8 cellular contexts compared by ENCODE assay signal in genomic region chr9:119556129-119556875, GRCh38.
DNase-seq lines count a peak whose midpoint lies in the region; ATAC-seq and TF ChIP-seq lines count a peak whose summit lies in the region.

No MANE protein-coding gene starts in this region.

- peaks cover 9% of the 10 kb centered on the region for H3K27me3 Mint-ChIP-seq in activated T-helper 2 cell treated with anti-CD3 and anti-CD28 coated beads, Interferon-gamma antibody, Interleukin-2, Interleukin-4, amounts not matched to agents 10 μg/mL and 5 μg/mL and 100 μg/mL, durations not matched to agents 14 hours and 24 hours and 36 hours (ENCODE audit: low read depth)
- peaks cover 22% of the 10 kb centered on the region for H3K27me3 Mint-ChIP-seq in type B pancreatic cell

- H3K27ac Mint-ChIP-seq in activated T-helper 2 cell treated with anti-CD3 and anti-CD28 coated beads, Interferon-gamma antibody, Interleukin-2, Interleukin-4, amounts not matched to agents 10 μg/mL and 5 μg/mL and 100 μg/mL, durations not matched to agents 14 hours and 24 hours and 36 hours: no peak overlapping the region
- H3K27ac Mint-ChIP-seq in type B pancreatic cell: no peak overlapping the region

- intact Hi-C loops in activated T-helper 2 cell treated with anti-CD3 and anti-CD28 coated beads, Interferon-gamma antibody, Interleukin-2, Interleukin-4, amounts not matched to agents 10 μg/mL and 5 μg/mL and 100 μg/mL, durations not matched to agents 14 hours and 24 hours and 36 hours (cut with micrococcal nuclease): loop anchor here (2.0 to 5.0 kb wide), 2 partner anchors 412 to 791 kb away; no protein-coding TSS in a partner anchor

- no peak overlapping the region for H3K4me3 Mint-ChIP-seq in activated T-helper 2 cell treated with anti-CD3 and anti-CD28 coated beads, Interferon-gamma antibody, Interleukin-2, Interleukin-4, amounts not matched to agents 10 μg/mL and 5 μg/mL and 100 μg/mL, durations not matched to agents 14 hours and 24 hours and 36 hours (ENCODE audit: low read depth)
- H3K4me3 Mint-ChIP-seq in type B pancreatic cell: peak overlapping the region; percentile 83

- H3K4me1 Mint-ChIP-seq in activated T-helper 2 cell treated with anti-CD3 and anti-CD28 coated beads, Interferon-gamma antibody, Interleukin-2, Interleukin-4, amounts not matched to agents 10 μg/mL and 5 μg/mL and 100 μg/mL, durations not matched to agents 14 hours and 24 hours and 36 hours (ENCODE audit: low read depth): peaks cover 6% of the 10 kb centered on the region
- H3K4me1 Mint-ChIP-seq in type B pancreatic cell (ENCODE audit: unreplicated experiment): peaks cover 7% of the 10 kb centered on the region

- ATAC-seq in GM21423 (IDR thresholded peaks at IDR 0.05; ENCODE audit: unreplicated experiment): peak; percentile 99

- TF ChIP-seq CTCF in type B pancreatic cell (conservative IDR thresholded peaks at IDR 0.05): peak; percentile 99

- H3K36me3 Mint-ChIP-seq in activated T-helper 2 cell treated with anti-CD3 and anti-CD28 coated beads, Interferon-gamma antibody, Interleukin-2, Interleukin-4, amounts not matched to agents 10 μg/mL and 5 μg/mL and 100 μg/mL, durations not matched to agents 14 hours and 24 hours and 36 hours (ENCODE audit: low read depth): no peaks in the 10 kb centered on the region
- H3K36me3 Mint-ChIP-seq in type B pancreatic cell: no peaks in the 10 kb centered on the region

- DNase-seq in DMS79 (lab: John Stamatoyannopoulos, UW): peak; percentile 8
- DNase-seq in HT-29 (ENCODE audit: low spot score): peak; percentile 68
- DNase-seq in NOMO-1 (lab: John Stamatoyannopoulos, UW; ENCODE audit: unreplicated experiment in 2 of 2): peak; percentile 28 to 65
- DNase-seq in activated T-helper 2 cell treated with anti-CD3 and anti-CD28 coated beads, Interferon-gamma antibody, Interleukin-2, Interleukin-4, amounts not matched to agents 10 μg/mL and 5 μg/mL and 100 μg/mL, durations not matched to agents 14 hours and 24 hours and 36 hours (ENCODE audit: low spot score): peak; percentile 43
- DNase-seq in glomerular endothelial cell (ENCODE audit: extremely low read depth, low read depth, low spot score): peak; percentile 10
- DNase-seq in nucleus accumbens (lab: John Stamatoyannopoulos, UW): peak in 52 of 56 donors; percentile 7 to 79 (median 48)
- peak; percentile 84 for DNase-seq in type B pancreatic cell (ENCODE audit: extremely low spot score, unreplicated experiment)

- no peaks in the 10 kb centered on the region for H3K9me3 Mint-ChIP-seq in activated T-helper 2 cell treated with anti-CD3 and anti-CD28 coated beads, Interferon-gamma antibody, Interleukin-2, Interleukin-4, amounts not matched to agents 10 μg/mL and 5 μg/mL and 100 μg/mL, durations not matched to agents 14 hours and 24 hours and 36 hours
- H3K9me3 Mint-ChIP-seq in type B pancreatic cell: no peaks in the 10 kb centered on the region

Comparison
In these comparisons a context has a peak if more than half of its experiments do, and no peak if none do; other contexts are left out.
1. Peak in every context shown above with its lines: DNase-seq and ATAC-seq.
2. DNase-seq: peak in every context shown above with its lines; median percentile 84 in type B pancreatic cell; 68 in HT-29; 48 in nucleus accumbens; 46 in NOMO-1; 43 in activated T-helper 2 cell treated with anti-CD3 and anti-CD28 coated beads, Interferon-gamma antibody, Interleukin-2, Interleukin-4, amounts not matched to agents 10 μg/mL and 5 μg/mL and 100 μg/mL, durations not matched to agents 14 hours and 24 hours and 36 hours; 10 in glomerular endothelial cell; 8 in DMS79.